In genomic region chr17:5978496-5978895, GRCh38 we compare ENCODE assay signal across 26 cellular contexts.
"Had no signal": no experiment of that assay in that cellular context is flagged by ENCODE, and none has a peak within 500 bp of the region (broad histone marks: within the 10 kb centered on the region; RNA-seq: fewer than 3 reads in every experiment).

No MANE protein-coding gene starts in this region.

- H3K4me3 ChIP-seq: ascending aorta, cardiac muscle cell had no signal

- H3K27me3 ChIP-seq: ascending aorta, cardiac muscle cell had no signal

- DNase-seq: activated B cell treated with CpG ODN at 0.5 μM for 24 hours; activated CD4-positive, alpha-beta memory T cell treated with anti-CD3 and anti-CD28 coated beads for 36 hours; activated CD4-positive, alpha-beta T cell treated with anti-CD3 and anti-CD28 coated beads for 4 hours; activated CD4-positive, alpha-beta T cell treated with anti-CD3 and anti-CD28 coated beads, Interleukin-2, amount 10 ng/mL, durations not matched to agents 24 days and 14 days; activated CD4-positive, alpha-beta T cell treated with anti-CD3 and anti-CD28 coated beads, Interleukin-2, amount 50 U/mL, for 1 hour; activated CD4-positive, alpha-beta T cell treated with anti-CD3 and anti-CD28 coated beads, Interleukin-2, amount 50 U/mL, for 4 hours; activated CD4-positive, CD25-positive, alpha-beta regulatory T cell treated with anti-CD3 and anti-CD28 coated beads, Interleukin-2, amount 50 U/mL, for 72 hours; activated CD8-positive, alpha-beta memory T cell treated with anti-CD3 and anti-CD28 coated beads, Interleukin-2, amount 50 U/mL, for 48 hours; activated CD8-positive, alpha-beta T cell treated with anti-CD3 and anti-CD28 coated beads for 36 hours; activated effector memory CD4-positive, alpha-beta T cell treated with Interleukin-2 at 50 U/mL for 16 hours; activated gamma-delta T cell; activated naive CD4-positive, alpha-beta T cell treated with anti-CD3 and anti-CD28 coated beads, Interleukin-2, amount 10 ng/mL, durations not matched to agents 7 days and 5 days; activated naive CD4-positive, alpha-beta T cell treated with Interleukin-2 at 50 U/mL for 16 hours; activated naive CD8-positive, alpha-beta T cell treated with anti-CD3 and anti-CD28 coated beads, Interleukin-2, amount 10 ng/mL, durations not matched to agents 7 days and 5 days; activated naive CD8-positive, alpha-beta T cell treated with anti-CD3 and anti-CD28 coated beads, Interleukin-2, amount 50 U/mL, for 24 hours; activated T-cell treated with anti-CD3 and anti-CD28 coated beads, Interleukin-2, amount 50 U/mL, for 24 hours; activated T-cell treated with anti-CD3 and anti-CD28 coated beads, Interleukin-2, amount 50 U/mL, for 48 hours; amygdala; anterior cingulate cortex; caudate nucleus; cerebellar nuclear complex; T-helper 1 cell; T-helper 2 cell; T-helper 9 cell had no signal

- H3K36me3 ChIP-seq: ascending aorta, cardiac muscle cell had no signal
